15 cellular contexts compared by ENCODE assay signal in the genomic region with DNA sequence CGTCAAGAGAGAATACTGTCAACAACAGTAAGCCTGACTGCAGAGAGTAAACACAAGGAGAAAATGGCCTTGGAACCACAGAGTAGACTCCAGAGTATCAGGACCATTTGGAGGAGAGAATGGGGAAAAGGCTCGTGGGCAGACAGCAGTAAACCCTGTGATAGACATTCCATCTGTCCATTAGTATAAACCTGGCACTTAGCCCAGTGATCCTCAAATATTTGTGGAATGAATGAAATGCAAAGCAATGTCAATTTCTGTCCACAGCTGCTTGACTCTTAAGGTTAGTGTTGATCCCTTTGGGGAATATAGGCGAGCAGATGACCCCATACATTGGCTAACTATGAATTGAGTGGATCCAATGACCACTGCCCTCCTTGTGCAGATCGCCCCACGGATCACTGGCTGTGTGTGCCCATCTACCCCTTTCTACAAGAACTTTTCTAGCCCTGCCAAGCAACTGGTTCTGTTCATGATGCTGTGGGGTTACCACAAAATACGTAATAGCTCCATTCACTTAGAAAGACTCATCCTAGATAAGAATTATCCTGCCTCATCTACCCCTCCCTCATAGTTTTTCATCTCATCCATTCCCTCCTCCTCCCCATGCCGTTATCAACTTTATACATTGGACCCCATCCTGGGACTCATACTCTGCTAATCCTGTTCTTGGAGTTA.
DNase-seq lines count a peak whose midpoint lies in the region; ATAC-seq, FAIRE-seq and TF ChIP-seq lines count a peak whose summit lies in the region.
"Had no signal": no experiment of that assay in that cellular context is flagged by ENCODE, and none has a peak within 500 bp of the region (broad histone marks: within the 10 kb centered on the region; RNA-seq: fewer than 3 reads in every experiment).

No MANE protein-coding gene starts in this region.

- no peak overlapping the region for H3K4me3 Mint-ChIP-seq in astrocyte (ENCODE audit: unreplicated experiment)
- H3K4me3 Mint-ChIP-seq in osteocyte (ENCODE audit: unreplicated experiment) = no peak overlapping the region
- H3K4me3 Mint-ChIP-seq: activated CD4-positive, alpha-beta T cell treated with anti-CD3 and anti-CD28 coated beads, Interleukin-2, amount 10 ng/mL, durations not matched to agents 24 days and 14 days; CD8-positive, alpha-beta T cell; dendritic cell treated with granulocyte-macrophage colony-stimulating factor and Interleukin-4, amounts not matched to agents 40 ng/mL and 50 ng/mL, for 4 days; naive thymus-derived CD8-positive, alpha-beta T cell had no signal

- peaks cover 29% of the 10 kb centered on the region for H3K4me1 Mint-ChIP-seq in astrocyte (ENCODE audit: low read depth, unreplicated experiment)
- H3K4me1 Mint-ChIP-seq in osteocyte (ENCODE audit: unreplicated experiment) = peaks cover 19% of the 10 kb centered on the region
- H3K4me1 Mint-ChIP-seq: activated CD4-positive, alpha-beta T cell treated with anti-CD3 and anti-CD28 coated beads, Interleukin-2, amount 10 ng/mL, durations not matched to agents 24 days and 14 days; naive thymus-derived CD8-positive, alpha-beta T cell had no signal

- H3K4me3 ChIP-seq in AG09309 (ENCODE audit: control insufficient read depth, low read depth, low read length) (no peak overlapping the region), astrocyte (ENCODE audit: insufficient read depth, low read depth, low read length) (no peak overlapping the region), transverse colon (no peak overlapping the region)
- H3K4me3 ChIP-seq: SK-N-MC had no signal

- H3K9me3 ChIP-seq in astrocyte (ENCODE audit: insufficient read depth, low read depth, low read length) = no peaks in the 10 kb centered on the region
- H3K9me3 ChIP-seq in transverse colon = no peaks in the 10 kb centered on the region

- no peak for TF ChIP-seq EP300 in transverse colon (IDR thresholded peaks at IDR 0.05; ENCODE audit: low read depth)

- intact Hi-C loops in transverse colon (cut with DNase I; ENCODE audit: low total_unique reads) = no loop called here

- H3K27ac Mint-ChIP-seq in astrocyte (ENCODE audit: unreplicated experiment) (peak overlapping the region; percentile 88), osteocyte (ENCODE audit: unreplicated experiment) (no peak overlapping the region)
- H3K27ac Mint-ChIP-seq: activated CD4-positive, alpha-beta T cell treated with anti-CD3 and anti-CD28 coated beads, Interleukin-2, amount 10 ng/mL, durations not matched to agents 24 days and 14 days; CD8-positive, alpha-beta T cell; dendritic cell treated with granulocyte-macrophage colony-stimulating factor and Interleukin-4, amounts not matched to agents 40 ng/mL and 50 ng/mL, for 4 days; naive thymus-derived CD8-positive, alpha-beta T cell had no signal

- WGBS in transverse colon (ENCODE audit: low coverage in 1 of 2), 2 donors = 53 to 60% methylated on average over 4 to 7 of the region's 7 CpGs

- peak overlapping the region; percentile 2 for H3K4me2 ChIP-seq in astrocyte (ENCODE audit: low read length)

- no peak for TF ChIP-seq POLR2A in transverse colon (IDR thresholded peaks at IDR 0.05)

- H3K36me3 ChIP-seq in astrocyte (ENCODE audit: insufficient read depth, low read length) (no peaks in the 10 kb centered on the region), transverse colon (no peaks in the 10 kb centered on the region)

- H2AFZ ChIP-seq in astrocyte (ENCODE audit: low read depth, low read length) = no peak overlapping the region

- peaks cover 12% of the 10 kb centered on the region for H3K4me1 ChIP-seq in astrocyte (ENCODE audit: insufficient read depth, low read length)
- H3K4me1 ChIP-seq in transverse colon = no peaks in the 10 kb centered on the region

- in situ Hi-C loops in transverse colon (cut with MboI; ENCODE audit: low pct_ligation_motif_present in 1 of 4, low pct_unique_long_range_greater_than_20kb in 1 of 4, low sequenced_read_pairs in 3 of 4) = no loop called here
- in situ Hi-C loops in KBM-7 (cut with MboI; ENCODE audit: low pct_unique_long_range_greater_than_20kb, low sequenced_read_pairs) = no loop called here

- H3K36me3 Mint-ChIP-seq in astrocyte (ENCODE audit: low read depth, unreplicated experiment) = no peaks in the 10 kb centered on the region
- no peaks in the 10 kb centered on the region for H3K36me3 Mint-ChIP-seq in osteocyte (ENCODE audit: unreplicated experiment)
- H3K36me3 Mint-ChIP-seq: CD8-positive, alpha-beta T cell; naive thymus-derived CD8-positive, alpha-beta T cell had no signal

- no peaks in the 10 kb centered on the region for H3K79me2 ChIP-seq in astrocyte (ENCODE audit: insufficient read depth, low read length)

- H3K27me3 Mint-ChIP-seq in astrocyte (ENCODE audit: low read depth, unreplicated experiment) = no peaks in the 10 kb centered on the region
- no peaks in the 10 kb centered on the region for H3K27me3 Mint-ChIP-seq in osteocyte (ENCODE audit: unreplicated experiment)
- H3K27me3 Mint-ChIP-seq: activated CD4-positive, alpha-beta T cell treated with anti-CD3 and anti-CD28 coated beads, Interleukin-2, amount 10 ng/mL, durations not matched to agents 24 days and 14 days; dendritic cell treated with granulocyte-macrophage colony-stimulating factor and Interleukin-4, amounts not matched to agents 40 ng/mL and 50 ng/mL, for 4 days had no signal

- DNase-seq in AG09309 (ENCODE audit: low read depth) (peak; percentile 62), HK-2 (ENCODE audit: unreplicated experiment) (peak; percentile 23), astrocyte (ENCODE audit: low read depth) (peak; percentile 84), islet precursor cell (peak; percentile 57), osteocyte (ENCODE audit: extremely low spot score, unreplicated experiment) (no peak), transverse colon (no peak), KBM-7 (no peak)
- DNase-seq: activated CD4-positive, alpha-beta T cell treated with anti-CD3 and anti-CD28 coated beads, Interleukin-2, amount 10 ng/mL, durations not matched to agents 24 days and 14 days; activated naive CD4-positive, alpha-beta T cell treated with Interleukin-2 at 50 U/mL for 16 hours; CD8-positive, alpha-beta T cell; naive thymus-derived CD8-positive, alpha-beta T cell; stimulated activated CD4-positive, alpha-beta T cell treated with anti-CD3 and anti-CD28 coated beads, Interleukin-12 subunit alpha, Interleukin-12 subunit beta, amount 100 ng/mL, for 4 hours had no signal

- H3K9me3 Mint-ChIP-seq in astrocyte (ENCODE audit: unreplicated experiment) (peaks cover 2% of the 10 kb centered on the region), osteocyte (ENCODE audit: unreplicated experiment) (peaks cover 8% of the 10 kb centered on the region)
- H3K9me3 Mint-ChIP-seq: activated CD4-positive, alpha-beta T cell treated with anti-CD3 and anti-CD28 coated beads, Interleukin-2, amount 10 ng/mL, durations not matched to agents 24 days and 14 days; CD8-positive, alpha-beta T cell; dendritic cell treated with granulocyte-macrophage colony-stimulating factor and Interleukin-4, amounts not matched to agents 40 ng/mL and 50 ng/mL, for 4 days had no signal

- no peak overlapping the region for H3K9ac ChIP-seq in astrocyte (ENCODE audit: low read length)

- peak; percentile 90 for FAIRE-seq in astrocyte (lab: Jason Lieb, UNC)

- peak overlapping the region; percentile 25 for H3K27ac ChIP-seq in astrocyte (ENCODE audit: low read depth, low read length)
- H3K27ac ChIP-seq in transverse colon = no peak overlapping the region
- H3K27ac ChIP-seq: SK-N-MC had no signal

- no peaks in the 10 kb centered on the region for H4K20me1 ChIP-seq in astrocyte (ENCODE audit: insufficient read depth, low read length)

- no peaks in the 10 kb centered on the region for H3K27me3 ChIP-seq in astrocyte (ENCODE audit: insufficient read depth, low read length)
- no peaks in the 10 kb centered on the region for H3K27me3 ChIP-seq in transverse colon

- ATAC-seq in GM21423 (IDR thresholded peaks at IDR 0.05; ENCODE audit: unreplicated experiment) = no peak
- ATAC-seq: CD8-positive, alpha-beta T cell; naive thymus-derived CD8-positive, alpha-beta T cell had no signal

- TF ChIP-seq CTCF in AG09309 (IDR thresholded peaks at IDR 0.05; ENCODE audit: control insufficient read depth, insufficient read depth, low read depth, low read length, missing control alignments) (no peak), astrocyte (IDR thresholded peaks at IDR 0.05; ENCODE audit: insufficient read depth, low read depth, low read length) (no peak), osteocyte (IDR thresholded peaks at IDR 0.05) (no peak), transverse colon (IDR thresholded peaks at IDR 0.05) (no peak)

Comparison
In these comparisons a context has a peak if more than half of its experiments do, and no peak if none do; other contexts are left out.
1. DNase-seq: peak in AG09309 (single experiment), HK-2 (single experiment), astrocyte (single experiment) and islet precursor cell (single experiment); none in osteocyte (single experiment), transverse colon (single experiment) and KBM-7 (single experiment).